ENCODE assay signal across 16 cellular contexts in the genomic region with DNA sequence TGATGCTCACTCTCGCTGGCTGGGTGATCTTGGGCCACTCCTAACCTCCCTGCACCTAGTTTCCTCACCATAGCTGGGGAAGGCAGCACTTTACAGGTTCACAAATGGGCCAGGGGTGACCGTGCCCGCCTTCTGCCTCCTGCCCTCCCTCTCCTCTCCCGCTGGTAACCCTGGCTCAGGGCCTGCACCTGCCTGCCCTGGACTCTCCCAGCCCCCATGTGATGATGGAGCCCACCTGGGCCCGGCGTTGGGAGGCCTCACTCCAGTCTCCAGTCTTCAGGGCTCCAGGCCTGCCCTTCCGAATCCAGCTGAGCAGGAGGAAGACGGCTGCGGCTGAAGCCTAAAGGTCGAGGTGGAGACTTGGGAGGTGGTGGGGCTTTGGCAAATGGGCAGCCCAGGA.
"Had no signal": no experiment of that assay in that cellular context is flagged by ENCODE, and none has a peak within 500 bp of the region (broad histone marks: within the 10 kb centered on the region; RNA-seq: fewer than 3 reads in every experiment).

No MANE protein-coding gene starts in this region.

- H3K27ac ChIP-seq: body of pancreas, cardiac muscle cell, prostate gland, thyroid gland, WERI-Rb-1 had no signal

- H3K36me3 ChIP-seq: cardiac muscle cell, prostate gland, thyroid gland, WERI-Rb-1 had no signal

- ATAC-seq: body of pancreas; stimulated activated naive CD8-positive, alpha-beta T cell treated with anti-CD3 and anti-CD28 coated beads, Interleukin-15, Interleukin-2, amounts not matched to agents 100 U/mL and 50 U/mL, for 24 hours had no signal

- H3K9me3 ChIP-seq: body of pancreas, prostate gland, thyroid gland had no signal

- DNase-seq: activated CD4-positive, alpha-beta T cell treated with anti-CD3 and anti-CD28 coated beads, Interleukin-2, amount 50 U/mL, for 4 hours; activated gamma-delta T cell treated with Interleukin-2 at 50 U/mL for 16 hours; body of pancreas; effector memory CD4-positive, alpha-beta T cell; glutamatergic neuron; hippocampal formation; stimulated activated CD4-positive, alpha-beta T cell treated with anti-CD3 and anti-CD28 coated beads, Interleukin-4, amount 100 ng/mL, for 24 hours; stimulated activated naive CD8-positive, alpha-beta T cell treated with anti-CD3 and anti-CD28 coated beads, Interleukin-15, Interleukin-2, amounts not matched to agents 100 U/mL and 50 U/mL, for 24 hours; substantia nigra; T-helper 1 cell; thyroid gland; WERI-Rb-1 had no signal

- H3K4me3 ChIP-seq: body of pancreas, cardiac muscle cell, prostate gland, thyroid gland had no signal

- H3K27me3 ChIP-seq: body of pancreas, thyroid gland had no signal

- FAIRE-seq: endothelial cell of umbilical vein, TTC549 had no signal

- H3K4me1 ChIP-seq: body of pancreas, prostate gland had no signal
